31 cellular contexts compared by ENCODE assay signal in genomic region chr18:63464434-63464833, GRCh38. TPM values are rescaled to one million over a fixed set of nuclear protein-coding genes. Genes with fewer than 3 reads are reported as not detected.
"Had no signal": no experiment of that assay in that cellular context is flagged by ENCODE, and none has a peak within 500 bp of the region (broad histone marks: within the 10 kb centered on the region; RNA-seq: fewer than 3 reads in every experiment).

No MANE protein-coding gene starts in this region.

- H3K36me3 Mint-ChIP-seq: immature natural killer cell; naive thymus-derived CD8-positive, alpha-beta T cell; stimulated activated naive B cell treated with anti-CD40 and anti-IgM and Interleukin-4, amounts not matched to agents 10 μg/mL and 1 μg/mL and 100 μg/mL, for 72 hours; type B pancreatic cell had no signal

- H3K9me3 Mint-ChIP-seq: immature natural killer cell; naive thymus-derived CD8-positive, alpha-beta T cell; nephron; neural crest cell; stimulated activated naive B cell treated with anti-CD40 and anti-IgM and Interleukin-4, amounts not matched to agents 10 μg/mL and 1 μg/mL and 100 μg/mL, for 72 hours; stimulated activated naive CD8-positive, alpha-beta T cell treated with anti-CD3 and anti-CD28 coated beads, Interleukin-15, Interleukin-2, amounts not matched to agents 100 ng/mL and 50 ng/mL, for 24 hours had no signal

- H3K27me3 ChIP-seq: pancreas, sigmoid colon, spleen, tibial nerve, vagina had no signal

- ATAC-seq: left colon; left lung; lower lobe of right lung; naive thymus-derived CD8-positive, alpha-beta T cell; pancreas; right cardiac atrium; stimulated activated naive B cell treated with anti-CD40 and anti-IgM and Interleukin-4, amounts not matched to agents 10 μg/mL and 1 μg/mL and 100 μg/mL, for 72 hours had no signal

- H3K4me1 ChIP-seq: left lung, lower lobe of right lung, pancreas, prostate gland, sigmoid colon, spleen, tibial nerve, vagina had no signal

- DNase-seq: hypothalamus; immature natural killer cell; kidney; left colon; left lung; lower lobe of right lung; mammary epithelial cell; mesenchymal stem cell; naive thymus-derived CD8-positive, alpha-beta T cell; nucleus accumbens; pancreas; posterior cingulate gyrus; retina; right cardiac atrium; sigmoid colon; small intestine; spleen; stimulated activated CD4-positive, alpha-beta T cell treated with anti-CD3 and anti-CD28 coated beads, Interleukin-4, amount 100 ng/mL, for 4 hours; stimulated activated CD8-positive, alpha-beta memory T cell treated with anti-CD3 and anti-CD28 coated beads, Interleukin-4, amount 100 ng/mL, for 48 hours; stimulated activated naive B cell treated with anti-CD40 and anti-IgM and Interleukin-4, amounts not matched to agents 10 μg/mL and 1 μg/mL and 100 μg/mL, for 72 hours; substantia nigra had no signal

- H3K4me1 Mint-ChIP-seq: immature natural killer cell; naive thymus-derived CD8-positive, alpha-beta T cell; nephron; neural crest cell; stimulated activated naive B cell treated with anti-CD40 and anti-IgM and Interleukin-4, amounts not matched to agents 10 μg/mL and 1 μg/mL and 100 μg/mL, for 72 hours had no signal

- H3K4me3 ChIP-seq: left lung, lower lobe of right lung, pancreas, prostate gland, sigmoid colon, spleen, tibial nerve, vagina had no signal

- FAIRE-seq: islet of Langerhans, kidney, pancreas, small intestine had no signal

- H3K27ac ChIP-seq: left lung, lower lobe of right lung, pancreas, prostate gland, sigmoid colon, spleen, tibial nerve, vagina had no signal

- H3K4me3 Mint-ChIP-seq: immature natural killer cell; naive thymus-derived CD8-positive, alpha-beta T cell; nephron; neural crest cell; stimulated activated naive B cell treated with anti-CD40 and anti-IgM and Interleukin-4, amounts not matched to agents 10 μg/mL and 1 μg/mL and 100 μg/mL, for 72 hours; stimulated activated naive CD8-positive, alpha-beta T cell treated with anti-CD3 and anti-CD28 coated beads, Interleukin-15, Interleukin-2, amounts not matched to agents 100 ng/mL and 50 ng/mL, for 24 hours; type B pancreatic cell had no signal

- H3K36me3 ChIP-seq: left lung, lower lobe of right lung, pancreas, prostate gland, sigmoid colon, spleen, tibial nerve, vagina had no signal

- H3K9me3 ChIP-seq: left lung, lower lobe of right lung, pancreas, prostate gland, sigmoid colon, spleen, tibial nerve, vagina had no signal

- H3K27ac Mint-ChIP-seq: immature natural killer cell; naive thymus-derived CD8-positive, alpha-beta T cell; nephron; stimulated activated naive B cell treated with anti-CD40 and anti-IgM and Interleukin-4, amounts not matched to agents 10 μg/mL and 1 μg/mL and 100 μg/mL, for 72 hours; stimulated activated naive CD8-positive, alpha-beta T cell treated with anti-CD3 and anti-CD28 coated beads, Interleukin-15, Interleukin-2, amounts not matched to agents 100 ng/mL and 50 ng/mL, for 24 hours; type B pancreatic cell had no signal

RNA-seq across cellular contexts. Expression of gene SERPINB5, which starts 12.3 kb away (rescaled TPM):
- total RNA-seq: kidney; liver; lower lobe of right lung; naive thymus-derived CD8-positive, alpha-beta T cell; neural crest cell; osteoblast; right cardiac atrium; sigmoid colon; spleen; tibial nerve had no signal
- polyA plus RNA-seq: immature natural killer cell; naive thymus-derived CD8-positive, alpha-beta T cell; pancreas; right cardiac atrium had no signal
